1 cellular context compared by ENCODE assay signal in the genomic region with DNA sequence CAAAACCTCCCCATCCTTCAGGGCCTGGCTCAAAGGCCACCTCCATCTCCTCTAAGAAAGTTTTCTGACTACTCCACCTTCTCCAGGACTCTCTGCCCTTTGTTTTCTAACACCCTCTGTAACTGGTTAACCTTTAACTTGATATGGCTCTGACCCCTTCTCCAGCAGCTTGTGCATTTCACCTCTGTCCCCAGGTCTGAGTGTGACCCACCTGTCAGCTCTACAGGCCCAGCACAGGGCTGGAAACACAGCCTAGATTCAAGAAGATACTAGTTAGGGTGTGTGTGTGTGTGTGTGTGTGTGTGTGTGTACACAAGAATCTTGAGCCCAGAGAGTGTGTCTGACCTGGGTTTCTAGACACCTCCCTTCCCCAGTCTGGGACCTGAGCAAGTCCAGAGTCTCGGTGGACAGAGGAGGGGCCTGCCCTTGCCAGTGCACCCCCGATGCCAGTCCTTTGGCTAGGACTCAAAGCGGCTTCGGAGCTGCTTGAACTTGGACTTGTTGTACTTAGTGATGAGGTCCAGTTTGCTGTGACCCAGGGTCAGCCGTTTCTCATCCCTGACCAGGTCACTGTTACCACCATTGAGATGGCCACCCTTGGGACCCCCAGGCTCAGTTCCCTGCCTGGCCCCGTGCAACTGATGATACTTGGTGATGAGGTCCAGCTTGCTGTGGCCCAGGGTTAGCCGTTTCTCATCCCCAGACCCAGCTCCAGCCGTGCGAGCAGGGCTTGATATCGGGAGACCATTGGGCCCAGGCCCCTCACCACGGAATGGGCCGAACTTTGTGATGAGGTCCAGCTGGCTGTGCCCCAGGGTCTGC.
TF ChIP-seq lines count a peak whose summit lies in the region.

No MANE protein-coding gene starts in this region.

TF ChIP-seq in HepG2, 621 proteins besides CTCF, POLR2A, EP300 and RAD21 (continued from another document and continues in another):
- TF ChIP-seq, protein P1, sequence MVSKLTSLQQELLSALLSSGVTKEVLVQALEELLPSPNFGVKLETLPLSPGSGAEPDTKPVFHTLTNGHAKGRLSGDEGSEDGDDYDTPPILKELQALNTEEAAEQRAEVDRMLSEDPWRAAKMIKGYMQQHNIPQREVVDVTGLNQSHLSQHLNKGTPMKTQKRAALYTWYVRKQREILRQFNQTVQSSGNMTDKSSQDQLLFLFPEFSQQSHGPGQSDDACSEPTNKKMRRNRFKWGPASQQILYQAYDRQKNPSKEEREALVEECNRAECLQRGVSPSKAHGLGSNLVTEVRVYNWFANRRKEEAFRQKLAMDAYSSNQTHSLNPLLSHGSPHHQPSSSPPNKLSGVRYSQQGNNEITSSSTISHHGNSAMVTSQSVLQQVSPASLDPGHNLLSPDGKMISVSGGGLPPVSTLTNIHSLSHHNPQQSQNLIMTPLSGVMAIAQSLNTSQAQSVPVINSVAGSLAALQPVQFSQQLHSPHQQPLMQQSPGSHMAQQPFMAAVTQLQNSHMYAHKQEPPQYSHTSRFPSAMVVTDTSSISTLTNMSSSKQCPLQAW (CRISPR knock-in tag; IDR thresholded peaks at IDR 0.05): peak; percentile 99
- TF ChIP-seq E2F1 (CRISPR knock-in tag; IDR thresholded peaks at IDR 0.05) (no peak), FOSL1 (CRISPR knock-in tag; IDR thresholded peaks at IDR 0.05; ENCODE audit: borderline replicate concordance) (no peak), TCF12 (IDR thresholded peaks at IDR 0.05) (no peak), TCF12 (CRISPR knock-in tag; IDR thresholded peaks at IDR 0.05) (no peak), SPEN (CRISPR knock-in tag; IDR thresholded peaks at IDR 0.05; ENCODE audit: low read depth) (peak; percentile 67), ZNF331 (CRISPR knock-in tag; IDR thresholded peaks at IDR 0.05) (peak; percentile 39; the same call in 1 of the 2 replicates), ZNF431 (CRISPR knock-in tag; IDR thresholded peaks at IDR 0.05; ENCODE audit: borderline replicate concordance, low read depth) (peak; percentile 70; the same call in 1 of the 2 replicates), FOXO1 (CRISPR knock-in tag; IDR thresholded peaks at IDR 0.05) (no peak; the same call in 1 of the 2 replicates), ZZZ3 (CRISPR knock-in tag; IDR thresholded peaks at IDR 0.05; ENCODE audit: borderline replicate concordance) (no peak), MED1 (CRISPR knock-in tag; IDR thresholded peaks at IDR 0.05) (no peak; the same call in none of the 2 replicates), ZNF780A (CRISPR knock-in tag; IDR thresholded peaks at IDR 0.05) (no peak), ZNF468 (CRISPR knock-in tag; IDR thresholded peaks at IDR 0.05) (peak; percentile 59; the same call in 1 of the 2 replicates), ZNF75D (CRISPR knock-in tag; IDR thresholded peaks at IDR 0.05; ENCODE audit: borderline replicate concordance) (no peak), ZNF460 (CRISPR knock-in tag; IDR thresholded peaks at IDR 0.05; ENCODE audit: borderline replicate concordance) (no peak; the same call in 1 of the 2 replicates), ELF1 (CRISPR knock-in tag; IDR thresholded peaks at IDR 0.05) (peak; percentile 2; the same call in 1 of the 2 replicates), NR2F2 (IDR thresholded peaks at IDR 0.05; ENCODE audit: borderline replicate concordance, low read depth) (0 out of 2 replicates have a peak, but pooled peaks have one; percentile 52), ATRX (CRISPR knock-in tag; IDR thresholded peaks at IDR 0.05; ENCODE audit: borderline replicate concordance) (no peak), EZH2 (conservative IDR thresholded peaks at IDR 0.05; ENCODE audit: low read depth, low read length) (no peak), ZC3H13 (CRISPR knock-in tag; IDR thresholded peaks at IDR 0.05) (no peak), SP140L (CRISPR knock-in tag; IDR thresholded peaks at IDR 0.05; ENCODE audit: borderline replicate concordance) (no peak), AHR (CRISPR knock-in tag; IDR thresholded peaks at IDR 0.05) (peak; percentile 60), ZNF7 (CRISPR knock-in tag; IDR thresholded peaks at IDR 0.05) (no peak), ZNF17 (CRISPR knock-in tag; IDR thresholded peaks at IDR 0.05) (no peak), PHF21A (CRISPR knock-in tag; IDR thresholded peaks at IDR 0.05) (peak; percentile 74; the same call in 1 of the 2 replicates), GRHL1 (CRISPR knock-in tag; conservative IDR thresholded peaks at IDR 0.05) (no peak), HOXA3 (CRISPR knock-in tag; IDR thresholded peaks at IDR 0.05) (peak; percentile 60), ZNF629 (CRISPR knock-in tag; conservative IDR thresholded peaks at IDR 0.05) (no peak), TOPORS (CRISPR knock-in tag; IDR thresholded peaks at IDR 0.05) (peak; percentile 41; the same call in 1 of the 2 replicates), ZNF326 (CRISPR knock-in tag; IDR thresholded peaks at IDR 0.05; ENCODE audit: borderline replicate concordance) (no peak), JARID2 (CRISPR knock-in tag; IDR thresholded peaks at IDR 0.05; ENCODE audit: insufficient replicate concordance) (no peak), ZNF496 (CRISPR knock-in tag; IDR thresholded peaks at IDR 0.05; ENCODE audit: insufficient replicate concordance) (no peak), NRL (CRISPR knock-in tag; IDR thresholded peaks at IDR 0.05; ENCODE audit: borderline replicate concordance) (peak; percentile 69; the same call in 1 of the 2 replicates), DNMT3B (CRISPR knock-in tag; conservative IDR thresholded peaks at IDR 0.05) (peak; percentile 70), ZNF292 (CRISPR knock-in tag; IDR thresholded peaks at IDR 0.05; ENCODE audit: borderline replicate concordance, low read depth) (peak; percentile 96)
- TF ChIP-seq, protein P2, sequence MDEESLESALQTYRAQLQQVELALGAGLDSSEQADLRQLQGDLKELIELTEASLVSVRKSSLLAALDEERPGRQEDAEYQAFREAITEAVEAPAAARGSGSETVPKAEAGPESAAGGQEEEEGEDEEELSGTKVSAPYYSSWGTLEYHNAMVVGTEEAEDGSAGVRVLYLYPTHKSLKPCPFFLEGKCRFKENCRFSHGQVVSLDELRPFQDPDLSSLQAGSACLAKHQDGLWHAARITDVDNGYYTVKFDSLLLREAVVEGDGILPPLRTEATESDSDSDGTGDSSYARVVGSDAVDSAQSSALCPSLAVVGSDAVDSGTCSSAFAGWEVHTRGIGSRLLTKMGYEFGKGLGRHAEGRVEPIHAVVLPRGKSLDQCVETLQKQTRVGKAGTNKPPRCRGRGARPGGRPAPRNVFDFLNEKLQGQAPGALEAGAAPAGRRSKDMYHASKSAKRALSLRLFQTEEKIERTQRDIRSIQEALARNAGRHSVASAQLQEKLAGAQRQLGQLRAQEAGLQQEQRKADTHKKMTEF (CRISPR knock-in tag; IDR thresholded peaks at IDR 0.05): peak; percentile 72
- TF ChIP-seq, protein P3, sequence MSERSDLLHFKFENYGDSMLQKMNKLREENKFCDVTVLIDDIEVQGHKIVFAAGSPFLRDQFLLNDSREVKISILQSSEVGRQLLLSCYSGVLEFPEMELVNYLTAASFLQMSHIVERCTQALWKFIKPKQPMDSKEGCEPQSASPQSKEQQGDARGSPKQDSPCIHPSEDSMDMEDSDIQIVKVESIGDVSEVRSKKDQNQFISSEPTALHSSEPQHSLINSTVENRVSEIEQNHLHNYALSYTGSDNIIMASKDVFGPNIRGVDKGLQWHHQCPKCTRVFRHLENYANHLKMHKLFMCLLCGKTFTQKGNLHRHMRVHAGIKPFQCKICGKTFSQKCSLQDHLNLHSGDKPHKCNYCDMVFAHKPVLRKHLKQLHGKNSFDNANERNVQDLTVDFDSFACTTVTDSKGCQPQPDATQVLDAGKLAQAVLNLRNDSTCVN (CRISPR knock-in tag; IDR thresholded peaks at IDR 0.05; ENCODE audit: borderline replicate concordance): no peak; the same call in 1 of the 2 replicates
- TF ChIP-seq, protein P4, sequence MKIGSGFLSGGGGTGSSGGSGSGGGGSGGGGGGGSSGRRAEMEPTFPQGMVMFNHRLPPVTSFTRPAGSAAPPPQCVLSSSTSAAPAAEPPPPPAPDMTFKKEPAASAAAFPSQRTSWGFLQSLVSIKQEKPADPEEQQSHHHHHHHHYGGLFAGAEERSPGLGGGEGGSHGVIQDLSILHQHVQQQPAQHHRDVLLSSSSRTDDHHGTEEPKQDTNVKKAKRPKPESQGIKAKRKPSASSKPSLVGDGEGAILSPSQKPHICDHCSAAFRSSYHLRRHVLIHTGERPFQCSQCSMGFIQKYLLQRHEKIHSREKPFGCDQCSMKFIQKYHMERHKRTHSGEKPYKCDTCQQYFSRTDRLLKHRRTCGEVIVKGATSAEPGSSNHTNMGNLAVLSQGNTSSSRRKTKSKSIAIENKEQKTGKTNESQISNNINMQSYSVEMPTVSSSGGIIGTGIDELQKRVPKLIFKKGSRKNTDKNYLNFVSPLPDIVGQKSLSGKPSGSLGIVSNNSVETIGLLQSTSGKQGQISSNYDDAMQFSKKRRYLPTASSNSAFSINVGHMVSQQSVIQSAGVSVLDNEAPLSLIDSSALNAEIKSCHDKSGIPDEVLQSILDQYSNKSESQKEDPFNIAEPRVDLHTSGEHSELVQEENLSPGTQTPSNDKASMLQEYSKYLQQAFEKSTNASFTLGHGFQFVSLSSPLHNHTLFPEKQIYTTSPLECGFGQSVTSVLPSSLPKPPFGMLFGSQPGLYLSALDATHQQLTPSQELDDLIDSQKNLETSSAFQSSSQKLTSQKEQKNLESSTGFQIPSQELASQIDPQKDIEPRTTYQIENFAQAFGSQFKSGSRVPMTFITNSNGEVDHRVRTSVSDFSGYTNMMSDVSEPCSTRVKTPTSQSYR (CRISPR knock-in tag; IDR thresholded peaks at IDR 0.05; ENCODE audit: borderline replicate concordance): no peak
- TF ChIP-seq, protein P5, sequence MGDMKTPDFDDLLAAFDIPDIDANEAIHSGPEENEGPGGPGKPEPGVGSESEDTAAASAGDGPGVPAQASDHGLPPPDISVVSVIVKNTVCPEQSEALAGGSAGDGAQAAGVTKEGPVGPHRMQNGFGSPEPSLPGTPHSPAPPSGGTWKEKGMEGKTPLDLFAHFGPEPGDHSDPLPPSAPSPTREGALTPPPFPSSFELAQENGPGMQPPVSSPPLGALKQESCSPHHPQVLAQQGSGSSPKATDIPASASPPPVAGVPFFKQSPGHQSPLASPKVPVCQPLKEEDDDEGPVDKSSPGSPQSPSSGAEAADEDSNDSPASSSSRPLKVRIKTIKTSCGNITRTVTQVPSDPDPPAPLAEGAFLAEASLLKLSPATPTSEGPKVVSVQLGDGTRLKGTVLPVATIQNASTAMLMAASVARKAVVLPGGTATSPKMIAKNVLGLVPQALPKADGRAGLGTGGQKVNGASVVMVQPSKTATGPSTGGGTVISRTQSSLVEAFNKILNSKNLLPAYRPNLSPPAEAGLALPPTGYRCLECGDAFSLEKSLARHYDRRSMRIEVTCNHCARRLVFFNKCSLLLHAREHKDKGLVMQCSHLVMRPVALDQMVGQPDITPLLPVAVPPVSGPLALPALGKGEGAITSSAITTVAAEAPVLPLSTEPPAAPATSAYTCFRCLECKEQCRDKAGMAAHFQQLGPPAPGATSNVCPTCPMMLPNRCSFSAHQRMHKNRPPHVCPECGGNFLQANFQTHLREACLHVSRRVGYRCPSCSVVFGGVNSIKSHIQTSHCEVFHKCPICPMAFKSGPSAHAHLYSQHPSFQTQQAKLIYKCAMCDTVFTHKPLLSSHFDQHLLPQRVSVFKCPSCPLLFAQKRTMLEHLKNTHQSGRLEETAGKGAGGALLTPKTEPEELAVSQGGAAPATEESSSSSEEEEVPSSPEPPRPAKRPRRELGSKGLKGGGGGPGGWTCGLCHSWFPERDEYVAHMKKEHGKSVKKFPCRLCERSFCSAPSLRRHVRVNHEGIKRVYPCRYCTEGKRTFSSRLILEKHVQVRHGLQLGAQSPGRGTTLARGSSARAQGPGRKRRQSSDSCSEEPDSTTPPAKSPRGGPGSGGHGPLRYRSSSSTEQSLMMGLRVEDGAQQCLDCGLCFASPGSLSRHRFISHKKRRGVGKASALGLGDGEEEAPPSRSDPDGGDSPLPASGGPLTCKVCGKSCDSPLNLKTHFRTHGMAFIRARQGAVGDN (CRISPR knock-in tag; IDR thresholded peaks at IDR 0.05): peak; percentile 70
